8 cellular contexts compared by ENCODE assay signal in genomic region chr14:104985675-104986486, GRCh38. TPM values are rescaled to one million over a fixed set of nuclear protein-coding genes. Genes with fewer than 3 reads are reported as not detected.
A peak's percentile ranks its signal among the peaks of the same experiment; 100 is the strongest.
DNase-seq lines count a peak whose midpoint lies in the region; ATAC-seq and TF ChIP-seq lines count a peak whose summit lies in the region.

Gene CLBA1, plus strand, starts transcription at chr14:104985788. Its CDS starts 644 bp downstream, at chr14:104986432.

- no peak for TF ChIP-seq CTCF in AG04449 (IDR thresholded peaks at IDR 0.05; ENCODE audit: insufficient read depth, low read length, missing control alignments)
- TF ChIP-seq CTCF in chondrocyte (IDR thresholded peaks at IDR 0.05): no peak

- H3K36me3 Mint-ChIP-seq in chondrocyte (ENCODE audit: low read depth): no peaks in the 10 kb centered on the region

- H3K27me3 Mint-ChIP-seq in chondrocyte (ENCODE audit: low read depth): no peaks in the 10 kb centered on the region

- CTCF ChIA-PET in AG04449 (lab: Yijun Ruan, JAX): interaction anchor here (1.3 to 7.7 kb wide), 3 partner anchors 12 to 90 kb away, joined by 4 to 60 read pairs (median 37); no protein-coding TSS in a partner anchor

- peaks cover 10% of the 10 kb centered on the region for H3K4me1 Mint-ChIP-seq in chondrocyte (ENCODE audit: low read depth)

- DNase-seq in AG04449 (ENCODE audit: low read depth, low spot score) (no peak), NCI-H2196 treated with DMSO at 0.1 percent for 48 hours (lab: John Stamatoyannopoulos, UW; ENCODE audit: unreplicated experiment) (peak; percentile 32), chondrocyte (ENCODE audit: low spot score) (peak; percentile 91)
- DNase-seq in activated CD4-positive, CD25-positive, alpha-beta regulatory T cell treated with anti-CD3 and anti-CD28 coated beads, Interleukin-2, amount 50 U/mL, for 16 hours (ENCODE audit: low read depth, low spot score): peak; percentile 78
- DNase-seq in stimulated activated CD4-positive, alpha-beta T cell treated with anti-CD3 and anti-CD28 coated beads, Interleukin-1b, Interleukin-23, amount 100 ng/mL, for 1 hour (ENCODE audit: low read depth in 2 of 2): peak; percentile 66 to 71

- ATAC-seq in GM18520 (IDR thresholded peaks at IDR 0.05; ENCODE audit: unreplicated experiment): peak; percentile 98
- peak; percentile 95 for ATAC-seq in HG03066 (IDR thresholded peaks at IDR 0.05; ENCODE audit: low read depth, unreplicated experiment)

- no peaks in the 10 kb centered on the region for H3K27me3 ChIP-seq in layer of hippocampus (ENCODE audit: control insufficient read depth, insufficient read depth, low read length)

- POLR2A ChIA-PET in AG04449 (lab: Yijun Ruan, JAX): interaction anchor here (1.0 to 1.5 kb wide), 2 partner anchors 13 to 16 kb away, joined by 4 to 5 read pairs; no protein-coding TSS in a partner anchor

- peak within 1 kb of the TSS; percentile 70 for H3K4me3 ChIP-seq in AG04449 (ENCODE audit: low read depth, low read length)

- H3K27ac Mint-ChIP-seq in chondrocyte (ENCODE audit: unreplicated experiment): peak within 1 kb of the TSS; percentile 41

- H3K27ac ChIP-seq in layer of hippocampus (ENCODE audit: low read depth, low read length): peak within 1 kb of the TSS; percentile 48

- H3K9me3 Mint-ChIP-seq in chondrocyte (ENCODE audit: low read depth): no peaks in the 10 kb centered on the region

- peak within 1 kb of the TSS; percentile 61 for H3K4me3 Mint-ChIP-seq in chondrocyte (ENCODE audit: unreplicated experiment)

RNA-seq across cellular contexts. Expression of gene CLBA1, which starts in this region (rescaled TPM):
- 6.0 to 6.3 TPM (median 6.3 TPM) in 3 replicates for total RNA-seq in chondrocyte
